Comparison of ENCODE assay signal across 10 cellular contexts in the genomic region with DNA sequence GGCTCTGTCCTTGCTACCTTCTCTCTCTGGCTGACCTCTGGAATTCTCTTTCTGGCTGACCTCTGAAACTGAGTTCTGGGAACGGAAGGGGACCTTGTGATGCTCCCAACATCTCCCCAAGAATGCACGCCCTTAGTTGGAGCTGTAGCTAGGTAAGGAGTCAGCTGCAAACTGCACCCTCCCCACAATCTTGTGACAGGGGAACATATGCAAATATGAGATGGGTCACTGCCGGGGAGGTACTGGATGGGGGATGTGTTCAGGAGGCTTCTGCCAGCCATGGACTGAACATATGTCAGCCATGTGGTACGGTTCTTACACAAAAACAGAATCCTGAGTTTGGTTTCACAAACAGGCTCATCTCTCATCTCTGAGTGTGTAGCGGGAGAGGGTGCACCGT. TPM values are rescaled to one million over a fixed set of nuclear protein-coding genes. Genes with fewer than 3 reads are reported as not detected.
DNase-seq lines count a peak whose midpoint lies in the region; ATAC-seq and TF ChIP-seq lines count a peak whose summit lies in the region.
"Had no signal": no experiment of that assay in that cellular context is flagged by ENCODE, and none has a peak within 500 bp of the region (broad histone marks: within the 10 kb centered on the region; RNA-seq: fewer than 3 reads in every experiment).

No MANE protein-coding gene starts in this region.

- peak overlapping the region in 3 of 5 donors; percentile 40 to 75 (median 44) for H3K27ac ChIP-seq in stomach
- no peak overlapping the region for H3K27ac ChIP-seq in A673 (ENCODE audit: low read depth, low read length, poor library complexity, severe bottlenecking)
- H3K27ac ChIP-seq: epithelial cell of prostate had no signal

- H3K36me3 ChIP-seq in stomach (no peaks in the 10 kb centered on the region), A673 (ENCODE audit: insufficient read depth, low read length, poor library complexity, severe bottlenecking) (no peaks in the 10 kb centered on the region)

- no TSS peak for BruUV-seq in A673 (replicated peaks; lab: Mats Ljungman, UMichigan)

- TF ChIP-seq POLR2A in stomach (IDR thresholded peaks at IDR 0.05), result no peak

- H3K36me3 Mint-ChIP-seq in activated T-cell treated with anti-CD3 and anti-CD28 coated beads, Interleukin-2, amount 50 U/mL, for 72 hours (ENCODE audit: insufficient read depth in 2 of 2), result peaks cover 19 to 29% of the 10 kb centered on the region in 2 donors

- no peak for TF ChIP-seq EP300 in stomach (IDR thresholded peaks at IDR 0.05)

- no peaks in the 10 kb centered on the region for H3K9me3 ChIP-seq in stomach
- no peaks in the 10 kb centered on the region for H3K9me3 ChIP-seq in A673 (ENCODE audit: low read depth, low read length, poor library complexity, severe bottlenecking)

- H3K4me3 Mint-ChIP-seq in activated T-cell treated with anti-CD3 and anti-CD28 coated beads, Interleukin-2, amount 50 U/mL, for 72 hours, result no peak overlapping the region
- H3K4me3 Mint-ChIP-seq: HFFc6 had no signal

- no peak for TF ChIP-seq CTCF in HFF-Myc (IDR thresholded peaks at IDR 0.05; ENCODE audit: low read depth, low read length, missing control alignments)
- TF ChIP-seq CTCF in stomach (IDR thresholded peaks at IDR 0.05), result no peak
- TF ChIP-seq CTCF in A673 (conservative IDR thresholded peaks at IDR 0.05; ENCODE audit: low read depth, low read length), result no peak

- H3K4me3 ChIP-seq in HFF-Myc (replicated peaks; ENCODE audit: low read depth, low read length) (no peak overlapping the region), stomach (no peak overlapping the region), A673 (ENCODE audit: low read depth, low read length, poor library complexity, severe bottlenecking) (no peak overlapping the region)

- no peaks in the 10 kb centered on the region for H3K27me3 Mint-ChIP-seq in activated T-cell treated with anti-CD3 and anti-CD28 coated beads, Interleukin-2, amount 50 U/mL, for 72 hours (ENCODE audit: low read depth)

- DNase-seq in activated T-cell treated with anti-CD3 and anti-CD28 coated beads, Interleukin-2, amount 50 U/mL, for 72 hours, result no peak
- no peak for DNase-seq in activated T-cell treated with anti-CD3 and anti-CD28 coated beads, Interleukin-2, amount 50 U/mL, for 48 hours
- DNase-seq in HFF-Myc (ENCODE audit: extremely low read depth, low read depth) (peak; percentile 9), stomach (no peak), cerebellar cortex (ENCODE audit: low spot score) (no peak), A673 (ENCODE audit: low spot score) (no peak)
- DNase-seq in stimulated activated CD4-positive, alpha-beta T cell treated with anti-CD3 and anti-CD28 coated beads, Interleukin-4, amount 100 ng/mL, for 24 hours, result no peak
- DNase-seq: HFFc6 had no signal

- no peak overlapping the region for H3K27ac Mint-ChIP-seq in activated T-cell treated with anti-CD3 and anti-CD28 coated beads, Interleukin-2, amount 50 U/mL, for 72 hours
- H3K27ac Mint-ChIP-seq: HFFc6 had no signal

- H3K9me3 Mint-ChIP-seq in activated T-cell treated with anti-CD3 and anti-CD28 coated beads, Interleukin-2, amount 50 U/mL, for 72 hours, result peaks cover 0 to 2% of the 10 kb centered on the region in 2 donors
- H3K9me3 Mint-ChIP-seq: HFFc6 had no signal

- CTCF ChIA-PET in A673 (lab: Charles Lee), result no interaction called here

- H3K27me3 ChIP-seq in stomach (no peaks in the 10 kb centered on the region), A673 (replicated peaks; ENCODE audit: insufficient read depth, low read depth, low read length, poor library complexity) (no peaks in the 10 kb centered on the region)

- H3K4me1 Mint-ChIP-seq in activated T-cell treated with anti-CD3 and anti-CD28 coated beads, Interleukin-2, amount 50 U/mL, for 72 hours (ENCODE audit: low read depth), result peaks cover 22% of the 10 kb centered on the region

- H3K4me1 ChIP-seq in stomach, result peaks cover 0 to 73% (median 32%) of the 10 kb centered on the region in 4 donors
- H3K4me1 ChIP-seq in A673 (ENCODE audit: insufficient read depth, low read length, poor library complexity, severe bottlenecking), result no peaks in the 10 kb centered on the region

- POLR2A ChIA-PET in A673 (lab: Charles Lee; ENCODE audit: low non-redundant PET), result no interaction called here

- WGBS in stomach, 5 donors, result 81 to 89% (median 89%) methylated on average over 5 to 6 of the region's 6 CpGs

- ATAC-seq in activated T-cell treated with anti-CD3 and anti-CD28 coated beads, Interleukin-2, amount 50 U/mL, for 72 hours (replicated peaks in 1 of 2), result peak; percentile 34 to 42
- peak; percentile 88 for ATAC-seq in HG03565 (IDR thresholded peaks at IDR 0.05; ENCODE audit: unreplicated experiment)

- intact Hi-C loops in stomach (cut with DNase I; ENCODE audit: low total_unique reads), result no loop called here
- intact Hi-C loops in A673 (cut with micrococcal nuclease; ENCODE audit: unreplicated experiment), result no loop called here

RNA-seq across cellular contexts. Expression of a gene that starts 34.2 kb away (rescaled TPM):
- 100 to 1,000 TPM in 1 of 2 donors, 10 to 100 TPM in 1; 98.3 to 133 TPM for total RNA-seq in activated T-cell treated with anti-CD3 and anti-CD28 coated beads, Interleukin-2, amount 50 U/mL, for 72 hours
- total RNA-seq in stomach (10 to 100 TPM in 3 of 5 donors, 1 to 10 TPM in 2; 3.5 to 53.9 (median 12.1) TPM), A673 (2021) (19.6 and 24.9 TPM in 2 replicates)
- 1 to 10 TPM; 1.5 to 3.7 (median 1.5) TPM for polyA plus RNA-seq in stomach
